ENCODE assay signal across 10 cellular contexts in the genomic region with DNA sequence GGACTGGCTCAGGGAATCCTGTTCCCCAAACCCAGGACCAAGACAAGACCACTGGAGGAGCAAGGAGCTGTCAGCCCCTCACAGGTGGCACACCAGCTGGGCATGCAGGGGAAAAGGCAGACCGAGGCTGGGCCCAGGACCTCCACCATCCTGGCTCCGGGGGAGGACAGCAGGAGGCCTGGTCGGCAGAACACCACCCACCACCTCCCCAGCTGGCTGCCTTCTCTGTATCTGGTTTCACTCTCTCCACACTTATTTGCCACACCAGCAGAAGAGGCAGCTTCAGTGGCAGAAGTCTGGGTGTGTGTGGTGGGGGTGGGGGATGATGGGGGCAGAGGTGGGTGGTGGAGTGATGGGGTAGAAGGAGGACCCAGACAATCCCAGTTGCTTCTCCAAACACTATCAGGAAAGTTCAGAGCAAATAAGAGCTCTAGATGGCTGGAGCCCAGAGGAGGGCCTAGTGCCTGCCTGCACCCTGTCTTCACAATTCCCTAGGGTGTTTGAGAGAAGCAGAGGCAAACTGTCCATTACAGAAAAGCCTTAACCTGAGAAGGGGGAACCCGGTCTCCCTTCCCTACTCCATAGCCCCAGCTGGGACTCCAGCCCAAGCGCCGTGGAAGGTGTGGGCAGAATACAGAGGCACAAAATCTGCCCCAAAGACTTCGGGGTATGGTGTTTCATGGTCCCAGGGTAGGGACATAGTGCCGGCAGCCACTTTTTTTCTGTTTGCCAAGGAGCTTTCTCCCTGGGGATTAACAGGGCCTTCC. TPM values are rescaled to one million over a fixed set of nuclear protein-coding genes. Genes with fewer than 3 reads are reported as not detected.
DNase-seq lines count a peak whose midpoint lies in the region; ATAC-seq and TF ChIP-seq lines count a peak whose summit lies in the region.
"Had no signal": no experiment of that assay in that cellular context is flagged by ENCODE, and none has a peak within 500 bp of the region (broad histone marks: within the 10 kb centered on the region; RNA-seq: fewer than 3 reads in every experiment).

No MANE protein-coding gene starts in this region.

- no peaks in the 10 kb centered on the region for H3K9me3 Mint-ChIP-seq in mesothelial cell of epicardium
- H3K9me3 Mint-ChIP-seq: effector memory CD8-positive, alpha-beta T cell; type B pancreatic cell had no signal

- DNase-seq in NCI-H82 (lab: John Stamatoyannopoulos, UW), result peak; percentile 64
- no peak for DNase-seq in NCI-H82 treated with DMSO at 0.1 percent for 48 hours (lab: John Stamatoyannopoulos, UW; ENCODE audit: unreplicated experiment)
- no peak for DNase-seq in mesothelial cell of epicardium (ENCODE audit: low spot score in 2 of 2, unreplicated experiment in 2 of 2)
- DNase-seq in upper lobe of right lung, result no peak
- no peak for DNase-seq in effector memory CD4-positive, alpha-beta T cell
- DNase-seq in pons (ENCODE audit: low spot score), result no peak
- DNase-seq: effector memory CD8-positive, alpha-beta T cell had no signal

- H3K9me3 ChIP-seq in upper lobe of right lung, result no peaks in the 10 kb centered on the region
- no peaks in the 10 kb centered on the region for H3K9me3 ChIP-seq in effector memory CD4-positive, alpha-beta T cell (ENCODE audit: control insufficient read depth, low read length)

- ATAC-seq in upper lobe of right lung, result no peak
- no peak for ATAC-seq in GM21367 (IDR thresholded peaks at IDR 0.05; ENCODE audit: unreplicated experiment)
- ATAC-seq: effector memory CD8-positive, alpha-beta T cell had no signal

- peak overlapping the region; percentile 97 for H3K27ac ChIP-seq in VCaP
- H3K27ac ChIP-seq in upper lobe of right lung, result peak overlapping the region; percentile 75
- no peak overlapping the region for H3K27ac ChIP-seq in effector memory CD4-positive, alpha-beta T cell (ENCODE audit: insufficient read depth, low read length, poor library complexity, severe bottlenecking)

- peaks cover 54% of the 10 kb centered on the region for H3K4me1 Mint-ChIP-seq in mesothelial cell of epicardium

- TF ChIP-seq CTCF in VCaP (conservative IDR thresholded peaks at IDR 0.05) (no peak), mesothelial cell of epicardium (IDR thresholded peaks at IDR 0.05; ENCODE audit: unreplicated experiment) (no peak), upper lobe of right lung (IDR thresholded peaks at IDR 0.05) (no peak)

- peaks cover 20% of the 10 kb centered on the region for H3K4me1 ChIP-seq in upper lobe of right lung
- no peaks in the 10 kb centered on the region for H3K4me1 ChIP-seq in effector memory CD4-positive, alpha-beta T cell (ENCODE audit: control insufficient read depth, insufficient read depth, low read length, poor library complexity, severe bottlenecking)

- no peaks in the 10 kb centered on the region for H3K36me3 ChIP-seq in upper lobe of right lung
- no peaks in the 10 kb centered on the region for H3K36me3 ChIP-seq in effector memory CD4-positive, alpha-beta T cell (ENCODE audit: control insufficient read depth, insufficient read depth, low read length)

- H3K4me3 Mint-ChIP-seq in mesothelial cell of epicardium, result no peak overlapping the region
- H3K4me3 Mint-ChIP-seq: effector memory CD8-positive, alpha-beta T cell; type B pancreatic cell had no signal

- no peaks in the 10 kb centered on the region for H3K36me3 Mint-ChIP-seq in mesothelial cell of epicardium
- H3K36me3 Mint-ChIP-seq: type B pancreatic cell had no signal

- intact Hi-C loops in upper lobe of right lung (cut with DNase I), result no loop called here

- no peaks in the 10 kb centered on the region for H3K27me3 Mint-ChIP-seq in mesothelial cell of epicardium (ENCODE audit: low read depth)

- no peaks in the 10 kb centered on the region for H3K27me3 ChIP-seq in upper lobe of right lung
- no peaks in the 10 kb centered on the region for H3K27me3 ChIP-seq in effector memory CD4-positive, alpha-beta T cell (replicated peaks; ENCODE audit: control insufficient read depth, insufficient read depth, low read length, poor library complexity, severe bottlenecking)

- peak overlapping the region; percentile 68 for H3K27ac Mint-ChIP-seq in mesothelial cell of epicardium
- H3K27ac Mint-ChIP-seq: effector memory CD8-positive, alpha-beta T cell had no signal

- H3K4me3 ChIP-seq in upper lobe of right lung, result no peak overlapping the region
- no peak overlapping the region for H3K4me3 ChIP-seq in effector memory CD4-positive, alpha-beta T cell (ENCODE audit: insufficient read depth, low read depth, low read length, poor library complexity, severe bottlenecking)

RNA-seq across cellular contexts. Expression of a gene that starts 52.0 kb away (rescaled TPM):
- 159 to 180 TPM (median 165 TPM) in 3 replicates for total RNA-seq in mesothelial cell of epicardium
- total RNA-seq in upper lobe of right lung, result 13.3 TPM

Comparison
In these comparisons a context has a peak if more than half of its experiments do, and no peak if none do; other contexts are left out.
1. RNA of a gene that starts 52.0 kb away (total RNA-seq): 159 to 180 TPM in mesothelial cell of epicardium; 13.3 TPM in upper lobe of right lung (single experiment); every median in the first group is over 10 times any median in the second.